8 cellular contexts compared by ENCODE assay signal in genomic region chr11:65891180-65892136, GRCh38. TPM values are rescaled to one million over a fixed set of nuclear protein-coding genes. Genes with fewer than 3 reads are reported as not detected.
DNase-seq lines count a peak whose midpoint lies in the region; ATAC-seq and TF ChIP-seq lines count a peak whose summit lies in the region.

No MANE protein-coding gene starts in this region.

- H3K4me1 Mint-ChIP-seq in activated T-cell treated with anti-CD3 and anti-CD28 coated beads, Interleukin-2, amount 50 U/mL, for 24 hours (ENCODE audit: low read depth) = peaks cover 75% of the 10 kb centered on the region

- H3K4me3 ChIP-seq in Loucy (ENCODE audit: low read length, poor library complexity, severe bottlenecking) (peak overlapping the region; percentile 85), rectal smooth muscle tissue (ENCODE audit: low read length) (peak overlapping the region; percentile 81)

- H3F3A ChIP-seq in Loucy (ENCODE audit: low read depth) = peaks cover 3% of the 10 kb centered on the region; the same call in 1 of the 2 replicates

- H4K20me1 ChIP-seq in Loucy (ENCODE audit: insufficient read depth, low read length, poor library complexity, severe bottlenecking) = peaks cover 19% of the 10 kb centered on the region

- H3K4me3 Mint-ChIP-seq in activated T-cell treated with anti-CD3 and anti-CD28 coated beads, Interleukin-2, amount 50 U/mL, for 24 hours = peak overlapping the region; percentile 100

- H3K27me3 ChIP-seq in Loucy (ENCODE audit: insufficient read depth, low read length, poor library complexity, severe bottlenecking) (no peaks in the 10 kb centered on the region), rectal smooth muscle tissue (ENCODE audit: control insufficient read depth, insufficient read depth, low read length) (no peaks in the 10 kb centered on the region)

- H3K27me3 Mint-ChIP-seq in activated T-cell treated with anti-CD3 and anti-CD28 coated beads, Interleukin-2, amount 50 U/mL, for 24 hours = no peaks in the 10 kb centered on the region

- intact Hi-C loops in Right ventricle myocardium inferior (cut with DNase I) = no loop called here

- no peak overlapping the region; the same call in 1 of the 2 replicates for H2AFZ ChIP-seq in Loucy (ENCODE audit: low read length)

- no peaks in the 10 kb centered on the region for H3K9me3 ChIP-seq in Loucy (ENCODE audit: insufficient read depth, low read depth, low read length)

- peak; percentile 82 for TF ChIP-seq CTCF in Loucy (conservative IDR thresholded peaks at IDR 0.05; ENCODE audit: low read length)

- peaks cover 66% of the 10 kb centered on the region for H3K36me3 Mint-ChIP-seq in activated T-cell treated with anti-CD3 and anti-CD28 coated beads, Interleukin-2, amount 50 U/mL, for 24 hours (ENCODE audit: low read depth)

- H3K36me3 ChIP-seq in Loucy (ENCODE audit: insufficient read depth, low read length) = no peaks in the 10 kb centered on the region
- H3K36me3 ChIP-seq in rectal smooth muscle tissue (ENCODE audit: control insufficient read depth, insufficient read depth, low read length) = peaks cover under 1% of the 10 kb centered on the region

- H3K27ac ChIP-seq in rectal smooth muscle tissue (ENCODE audit: low read depth, low read length) = peak overlapping the region; percentile 95

- peak overlapping the region; percentile 92 for H3K4me2 ChIP-seq in Loucy (ENCODE audit: low read depth, low read length, poor library complexity, severe bottlenecking)

- H3K27ac Mint-ChIP-seq in activated T-cell treated with anti-CD3 and anti-CD28 coated beads, Interleukin-2, amount 50 U/mL, for 24 hours = peak overlapping the region; percentile 94

- DNase-seq in EL = peak; percentile 81
- DNase-seq in activated T-cell treated with anti-CD3 and anti-CD28 coated beads, Interleukin-2, amount 50 U/mL, for 24 hours = peak; percentile 72
- DNase-seq in Right ventricle myocardium inferior (ENCODE audit: missing footprints) = peak; percentile 82
- DNase-seq in foreskin melanocyte = no peak
- DNase-seq in effector CD4-positive, alpha-beta T cell = no peak

- no peaks in the 10 kb centered on the region for H3K9me3 Mint-ChIP-seq in activated T-cell treated with anti-CD3 and anti-CD28 coated beads, Interleukin-2, amount 50 U/mL, for 24 hours

- peaks cover 45% of the 10 kb centered on the region for H3K79me2 ChIP-seq in Loucy (ENCODE audit: insufficient read depth, low read length)

- ATAC-seq in Right ventricle myocardium inferior (no peak), GM21717 (IDR thresholded peaks at IDR 0.05; ENCODE audit: unreplicated experiment) (no peak)

- H3K4me1 ChIP-seq in Loucy (ENCODE audit: insufficient read depth, low read length, poor library complexity, severe bottlenecking) (peaks cover 58% of the 10 kb centered on the region), rectal smooth muscle tissue (ENCODE audit: control insufficient read depth, insufficient read depth, low read length) (peaks cover 37% of the 10 kb centered on the region)

- no peaks in the 10 kb centered on the region for H3K9me2 ChIP-seq in Loucy (replicated peaks; ENCODE audit: low read depth, low read length)

- H3K9ac ChIP-seq in Loucy (ENCODE audit: low read depth, low read length, poor library complexity, severe bottlenecking) (peak overlapping the region; percentile 98), rectal smooth muscle tissue (ENCODE audit: low read length) (no peak overlapping the region)

RNA-seq across cellular contexts. Expression of gene CCDC85B, which starts 1.0 kb away (rescaled TPM):
- 29.6 TPM for total RNA-seq in Right ventricle myocardium inferior

RNA-seq across cellular contexts. Expression of gene FIBP, which starts 3.2 kb away (rescaled TPM):
- 44.7 TPM for total RNA-seq in Right ventricle myocardium inferior

RNA-seq across cellular contexts. Expression of gene FOSL1, which starts 8.7 kb away (rescaled TPM):
- 0.27 TPM for total RNA-seq in Right ventricle myocardium inferior

RNA-seq across cellular contexts. Expression of gene CTSW, which starts 11.8 kb away (rescaled TPM):
- total RNA-seq in Right ventricle myocardium inferior = 1.1 TPM

RNA-seq across cellular contexts. Expression of gene EFEMP2, which starts 18.9 kb away (rescaled TPM):
- 83.1 TPM for total RNA-seq in Right ventricle myocardium inferior

Comparison
In these comparisons a context has a peak if more than half of its experiments do, and no peak if none do; other contexts are left out.
1. DNase-seq: peak in EL (single experiment), activated T-cell treated with anti-CD3 and anti-CD28 coated beads, Interleukin-2, amount 50 U/mL, for 24 hours (single experiment) and Right ventricle myocardium inferior (single experiment); none in foreskin melanocyte (single experiment) and effector CD4-positive, alpha-beta T cell (single experiment).